In the genomic region with DNA sequence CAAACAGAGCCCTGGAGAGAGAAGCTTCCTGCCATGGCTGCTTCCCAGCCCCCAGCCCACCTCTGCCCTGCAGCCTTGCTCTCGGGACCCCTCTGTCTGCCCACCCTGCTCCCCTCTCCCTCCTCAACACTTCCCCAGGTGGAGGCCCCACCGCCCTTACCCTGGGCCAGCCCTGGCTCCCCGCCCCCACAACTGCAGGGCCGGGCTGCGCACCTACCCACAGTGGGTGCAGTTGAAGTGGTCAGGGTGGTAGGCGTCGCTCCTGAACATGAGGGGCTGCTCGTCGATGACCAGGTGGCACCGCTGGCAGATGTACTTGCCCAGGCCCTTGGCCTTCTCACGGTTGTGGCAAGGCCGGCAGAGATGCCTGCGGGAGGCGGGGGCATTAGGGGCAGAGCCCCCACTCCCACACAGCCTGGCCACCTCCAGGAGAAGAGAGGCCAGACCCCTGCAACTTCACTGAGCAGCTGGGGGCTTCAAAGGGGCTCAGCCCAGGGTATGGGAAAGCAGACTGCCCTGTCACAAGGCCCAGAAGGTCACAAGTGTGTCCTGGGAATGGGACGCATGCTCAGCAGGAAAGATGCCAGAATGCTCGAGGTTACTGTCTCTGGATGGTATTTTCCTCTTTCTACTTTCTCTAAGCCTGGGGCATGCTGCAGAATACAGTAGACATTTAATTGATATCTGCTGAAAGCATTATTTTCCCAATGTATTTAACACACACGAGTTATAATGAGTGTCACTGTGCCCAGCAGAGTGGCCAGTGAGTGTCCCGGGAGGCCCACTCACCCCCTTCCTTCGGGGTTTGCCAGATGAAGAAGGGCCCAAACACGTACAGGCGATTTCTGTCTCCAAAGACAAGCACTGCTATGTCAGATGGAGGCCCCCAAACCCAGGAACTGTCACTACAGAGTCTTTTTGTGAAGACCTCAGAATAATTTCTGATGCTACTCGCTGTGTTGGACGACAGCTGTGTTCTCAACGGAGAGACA, we compare ENCODE assay signal across 17 cellular contexts. TPM values are rescaled to one million over a fixed set of nuclear protein-coding genes. Genes with fewer than 3 reads are reported as not detected.
A peak's percentile ranks its signal among the peaks of the same experiment; 100 is the strongest.
DNase-seq lines count a peak whose midpoint lies in the region; TF ChIP-seq lines count a peak whose summit lies in the region.
"Had no signal": no experiment of that assay in that cellular context is flagged by ENCODE, and none has a peak within 500 bp of the region (broad histone marks: within the 10 kb centered on the region; RNA-seq: fewer than 3 reads in every experiment).

No MANE protein-coding gene starts in this region.

- H3K4me1 Mint-ChIP-seq in HFFc6 (ENCODE audit: low read depth) (peaks cover 21% of the 10 kb centered on the region), endodermal cell (peaks cover 2% of the 10 kb centered on the region), osteocyte (ENCODE audit: unreplicated experiment) (peaks cover 36% of the 10 kb centered on the region)

- DNase-seq in HFFc6 (no peak), endodermal cell (no peak), osteocyte (ENCODE audit: extremely low spot score, unreplicated experiment) (no peak), cortex of kidney (lab: John Stamatoyannopoulos, UW) (no peak), H4 (ENCODE audit: low spot score) (no peak), thyroid gland (no peak)
- DNase-seq in activated CD4-positive, alpha-beta T cell treated with anti-CD3 and anti-CD28 coated beads, Interleukin-2, amount 50 U/mL, for 4 hours: no peak
- DNase-seq: Calu3, psoas muscle, SHP77 had no signal

- H3K4me2 ChIP-seq in BLaER1: peak overlapping the region; percentile 99

- H3K36me3 Mint-ChIP-seq in HFFc6 (ENCODE audit: low read depth) (no peaks in the 10 kb centered on the region), endodermal cell (ENCODE audit: low read depth) (no peaks in the 10 kb centered on the region), osteocyte (ENCODE audit: unreplicated experiment) (no peaks in the 10 kb centered on the region)

- TF ChIP-seq CTCF in HFFc6 (IDR thresholded peaks at IDR 0.05) (no peak), endodermal cell (conservative IDR thresholded peaks at IDR 0.05) (no peak), osteocyte (IDR thresholded peaks at IDR 0.05) (no peak), thyroid gland (IDR thresholded peaks at IDR 0.05) (no peak)

- H3K4me3 Mint-ChIP-seq in HFFc6 (no peak overlapping the region), endodermal cell (no peak overlapping the region), osteocyte (ENCODE audit: unreplicated experiment) (no peak overlapping the region)

- H3K36me3 ChIP-seq in BLaER1 (no peaks in the 10 kb centered on the region), endodermal cell (ENCODE audit: control insufficient read depth, insufficient read depth, low read length) (no peaks in the 10 kb centered on the region), thyroid gland (no peaks in the 10 kb centered on the region)
- H3K36me3 ChIP-seq: suprapubic skin had no signal

- intact Hi-C loops in thyroid gland (cut with DNase I): no loop called here

- H3K27ac Mint-ChIP-seq in HFFc6 (peak overlapping the region; percentile 21; the same call in 1 of the 2 replicates), endodermal cell (no peak overlapping the region), osteocyte (ENCODE audit: unreplicated experiment) (peak overlapping the region; percentile 50)

- TF ChIP-seq POLR2A in thyroid gland (IDR thresholded peaks at IDR 0.05): no peak

- WGBS in endodermal cell (ENCODE audit: insufficient coverage in 1 of 2, insufficient read length in 1 of 2), 2 experiments: 89 to 92% methylated on average over 14 to 24 of the region's 24 CpGs
- 81 to 85% methylated on average over 12 to 18 of the region's 24 CpGs for WGBS in thyroid gland, 2 donors

- H3K27me3 Mint-ChIP-seq in HFFc6 (ENCODE audit: insufficient read depth): peaks cover 2% of the 10 kb centered on the region
- no peaks in the 10 kb centered on the region for H3K27me3 Mint-ChIP-seq in endodermal cell (ENCODE audit: insufficient read depth)
- no peaks in the 10 kb centered on the region for H3K27me3 Mint-ChIP-seq in osteocyte (ENCODE audit: unreplicated experiment)
- H3K27me3 Mint-ChIP-seq: effector memory CD8-positive, alpha-beta T cell had no signal

- H3K9me3 ChIP-seq in BLaER1 (no peaks in the 10 kb centered on the region), endodermal cell (ENCODE audit: control insufficient read depth, low read length) (no peaks in the 10 kb centered on the region), thyroid gland (no peaks in the 10 kb centered on the region)
- H3K9me3 ChIP-seq: left lung, psoas muscle, suprapubic skin had no signal

- H3K27me3 ChIP-seq in BLaER1: no peaks in the 10 kb centered on the region
- H3K27me3 ChIP-seq in endodermal cell (ENCODE audit: control insufficient read depth, insufficient read depth, low read length, poor library complexity, severe bottlenecking): no peaks in the 10 kb centered on the region
- H3K27me3 ChIP-seq in thyroid gland: no peaks in the 10 kb centered on the region
- H3K27me3 ChIP-seq: left lung, suprapubic skin had no signal

- H3K9ac ChIP-seq in BLaER1 (peak overlapping the region; percentile 55; the same call in 1 of the 2 replicates), endodermal cell (ENCODE audit: extremely low read depth, low read length, poor library complexity, severe bottlenecking) (no peak overlapping the region)

- H3K9me3 Mint-ChIP-seq in HFFc6 (no peaks in the 10 kb centered on the region), endodermal cell (no peaks in the 10 kb centered on the region), osteocyte (ENCODE audit: unreplicated experiment) (no peaks in the 10 kb centered on the region)
- H3K9me3 Mint-ChIP-seq: effector memory CD8-positive, alpha-beta T cell had no signal

- H3K27ac ChIP-seq in BLaER1 (peak overlapping the region; percentile 97), endodermal cell (ENCODE audit: low read depth, low read length) (peak overlapping the region; percentile 60), thyroid gland (no peak overlapping the region)
- H3K27ac ChIP-seq: psoas muscle, suprapubic skin had no signal

- H3K4me3 ChIP-seq in BLaER1: no peak overlapping the region
- H3K4me3 ChIP-seq in endodermal cell (ENCODE audit: low read length): no peak overlapping the region
- H3K4me3 ChIP-seq in thyroid gland (replicated peaks in 1 of 3): no peak overlapping the region
- H3K4me3 ChIP-seq: GM12878, left lung, psoas muscle, suprapubic skin had no signal

- H3K4me1 ChIP-seq in BLaER1 (peaks cover 100% of the 10 kb centered on the region), endodermal cell (ENCODE audit: control insufficient read depth, insufficient read depth, low read length) (peaks cover 5% of the 10 kb centered on the region), thyroid gland (peaks cover 0 to 23% of the 10 kb centered on the region in 2 donors)

- no peaks in the 10 kb centered on the region for H4K20me1 ChIP-seq in BLaER1

RNA-seq across cellular contexts. Expression of a gene that starts 3.0 kb away (rescaled TPM):
- not detected for total RNA-seq in HFFc6 (2021; fragmentation: NEBNext Ultra II Directional; extraction: Animal tissue kit (Norgen Biotek cat#: 25700))
- under 1 TPM in 1 of 2 donors, not detected in 1; 0.24 TPM for total RNA-seq in endodermal cell
- polyA plus RNA-seq in endodermal cell (2013, experiment 1 of 2): 5.0 TPM
- 4.8 TPM for polyA plus RNA-seq in endodermal cell (2013, experiment 2 of 2)
- total RNA-seq in osteocyte: not detected in 2 replicates
- total RNA-seq in H4 (2014; rRNA removed; shearing (Covaris generic)): not detected in 2 replicates
- not detected for total RNA-seq in thyroid gland
- total RNA-seq: Calu3, GM12878, HT1080, MCF 10A had no signal
- polyA plus RNA-seq: GM12878 had no signal

RNA-seq across cellular contexts. Expression of a gene that starts 32.3 kb away (rescaled TPM):
- 10 to 100 TPM; 47.8 to 65.0 (median 59.1) TPM for total RNA-seq in HFFc6 (2021; fragmentation: NEBNext Ultra II Directional; extraction: Animal tissue kit (Norgen Biotek cat#: 25700))
- 1 to 10 TPM; 3.9 to 9.8 TPM for total RNA-seq in endodermal cell
- 4.8 TPM for polyA plus RNA-seq in endodermal cell (2013, experiment 1 of 2)
- 4.8 TPM for polyA plus RNA-seq in endodermal cell (2013, experiment 2 of 2)
- 49.3 and 51.0 TPM in 2 replicates for total RNA-seq in osteocyte
- total RNA-seq in H4 (2014; rRNA removed; shearing (Covaris generic)): 0.41 TPM in 1 of 2 replicates, not detected in the other
- 10 to 100 TPM in 3 of 4 donors, 1 to 10 TPM in 1; 9.1 to 27.8 (median 14.2) TPM for total RNA-seq in thyroid gland
- total RNA-seq: MCF 10A had no signal

RNA-seq across cellular contexts. Expression of a gene that starts 58.3 kb away (rescaled TPM):
- 1 to 10 TPM; 2.5 to 3.2 (median 3.0) TPM for total RNA-seq in HFFc6 (2021; fragmentation: NEBNext Ultra II Directional; extraction: Animal tissue kit (Norgen Biotek cat#: 25700))
- total RNA-seq in endodermal cell (10 to 100 TPM in 1 of 2 donors, 1 to 10 TPM in 1; 5.5 to 10.1 TPM), osteocyte (7.5 and 8.4 TPM in 2 replicates), thyroid gland (10 to 100 TPM; 14.0 to 17.9 (median 16.1) TPM)
- polyA plus RNA-seq in endodermal cell (2013, experiment 1 of 2): 16.1 TPM
- 14.3 TPM for polyA plus RNA-seq in endodermal cell (2013, experiment 2 of 2)
- total RNA-seq in H4 (2014; rRNA removed; shearing (Covaris generic)): 8.3 and 8.7 TPM in 2 replicates

Comparison
In these comparisons a context has a peak if more than half of its experiments do, and no peak if none do; other contexts are left out.
1. H3K27ac ChIP-seq: peak in BLaER1 (single experiment) and endodermal cell (single experiment); none in thyroid gland (0 of 3).